1 cellular context compared by ENCODE assay signal in the genomic region with DNA sequence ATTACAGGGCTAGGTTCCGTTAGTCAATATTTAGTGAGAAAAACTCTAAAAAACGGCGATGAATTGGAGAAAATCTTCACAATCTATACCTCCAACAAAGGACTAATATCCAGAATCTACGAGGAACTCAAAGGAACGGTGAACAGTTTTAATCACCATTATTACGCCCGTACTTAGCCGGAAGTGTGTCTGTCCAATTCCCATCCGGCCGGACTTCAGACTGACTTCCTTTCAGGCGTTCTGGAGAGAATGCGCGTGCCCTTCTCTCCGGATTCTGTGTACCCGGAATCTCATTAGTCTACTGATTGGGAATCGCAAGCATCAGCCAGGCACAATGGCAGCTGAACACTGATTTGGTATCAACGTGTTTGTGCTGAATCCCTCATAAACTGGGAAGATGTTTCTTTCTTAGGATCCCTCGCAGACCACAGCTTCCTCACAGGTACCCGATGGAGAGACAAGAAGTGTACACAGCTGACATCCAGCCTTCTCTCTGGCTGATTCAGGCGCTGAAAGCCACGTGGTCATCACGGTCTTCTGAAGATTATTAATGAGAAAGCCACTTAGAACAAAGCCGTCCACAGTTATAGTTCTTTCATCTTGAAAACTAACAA.
TF ChIP-seq lines count a peak whose summit lies in the region.

No MANE protein-coding gene starts in this region.

TF ChIP-seq in K562, 482 proteins besides CTCF, POLR2A, EP300 and RAD21:
- TF ChIP-seq, protein P1, sequence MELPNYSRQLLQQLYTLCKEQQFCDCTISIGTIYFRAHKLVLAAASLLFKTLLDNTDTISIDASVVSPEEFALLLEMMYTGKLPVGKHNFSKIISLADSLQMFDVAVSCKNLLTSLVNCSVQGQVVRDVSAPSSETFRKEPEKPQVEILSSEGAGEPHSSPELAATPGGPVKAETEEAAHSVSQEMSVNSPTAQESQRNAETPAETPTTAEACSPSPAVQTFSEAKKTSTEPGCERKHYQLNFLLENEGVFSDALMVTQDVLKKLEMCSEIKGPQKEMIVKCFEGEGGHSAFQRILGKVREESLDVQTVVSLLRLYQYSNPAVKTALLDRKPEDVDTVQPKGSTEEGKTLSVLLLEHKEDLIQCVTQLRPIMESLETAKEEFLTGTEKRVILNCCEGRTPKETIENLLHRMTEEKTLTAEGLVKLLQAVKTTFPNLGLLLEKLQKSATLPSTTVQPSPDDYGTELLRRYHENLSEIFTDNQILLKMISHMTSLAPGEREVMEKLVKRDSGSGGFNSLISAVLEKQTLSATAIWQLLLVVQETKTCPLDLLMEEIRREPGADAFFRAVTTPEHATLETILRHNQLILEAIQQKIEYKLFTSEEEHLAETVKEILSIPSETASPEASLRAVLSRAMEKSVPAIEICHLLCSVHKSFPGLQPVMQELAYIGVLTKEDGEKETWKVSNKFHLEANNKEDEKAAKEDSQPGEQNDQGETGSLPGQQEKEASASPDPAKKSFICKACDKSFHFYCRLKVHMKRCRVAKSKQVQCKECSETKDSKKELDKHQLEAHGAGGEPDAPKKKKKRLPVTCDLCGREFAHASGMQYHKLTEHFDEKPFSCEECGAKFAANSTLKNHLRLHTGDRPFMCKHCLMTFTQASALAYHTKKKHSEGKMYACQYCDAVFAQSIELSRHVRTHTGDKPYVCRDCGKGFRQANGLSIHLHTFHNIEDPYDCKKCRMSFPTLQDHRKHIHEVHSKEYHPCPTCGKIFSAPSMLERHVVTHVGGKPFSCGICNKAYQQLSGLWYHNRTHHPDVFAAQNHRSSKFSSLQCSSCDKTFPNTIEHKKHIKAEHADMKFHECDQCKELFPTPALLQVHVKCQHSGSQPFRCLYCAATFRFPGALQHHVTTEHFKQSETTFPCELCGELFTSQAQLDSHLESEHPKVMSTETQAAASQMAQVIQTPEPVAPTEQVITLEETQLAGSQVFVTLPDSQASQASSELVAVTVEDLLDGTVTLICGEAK (IDR thresholded peaks at IDR 0.05) = peak; percentile 93
- TF ChIP-seq, protein P1 (CRISPR knock-in tag; IDR thresholded peaks at IDR 0.05) = no peak
- TF ChIP-seq, protein P2, sequence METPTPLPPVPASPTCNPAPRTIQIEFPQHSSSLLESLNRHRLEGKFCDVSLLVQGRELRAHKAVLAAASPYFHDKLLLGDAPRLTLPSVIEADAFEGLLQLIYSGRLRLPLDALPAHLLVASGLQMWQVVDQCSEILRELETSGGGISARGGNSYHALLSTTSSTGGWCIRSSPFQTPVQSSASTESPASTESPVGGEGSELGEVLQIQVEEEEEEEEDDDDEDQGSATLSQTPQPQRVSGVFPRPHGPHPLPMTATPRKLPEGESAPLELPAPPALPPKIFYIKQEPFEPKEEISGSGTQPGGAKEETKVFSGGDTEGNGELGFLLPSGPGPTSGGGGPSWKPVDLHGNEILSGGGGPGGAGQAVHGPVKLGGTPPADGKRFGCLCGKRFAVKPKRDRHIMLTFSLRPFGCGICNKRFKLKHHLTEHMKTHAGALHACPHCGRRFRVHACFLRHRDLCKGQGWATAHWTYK (CRISPR knock-in tag; IDR thresholded peaks at IDR 0.05) = no peak
- TF ChIP-seq ZEB2 (IDR thresholded peaks at IDR 0.05) (peak; percentile 51; the same call in 1 of the 2 replicates), GABPB1 (CRISPR knock-in tag; IDR thresholded peaks at IDR 0.05) (peak; percentile 83; the same call in 1 of the 2 replicates), HCFC1 (IDR thresholded peaks at IDR 0.05; ENCODE audit: low read depth, low read length) (peak; percentile 27; the same call in 1 of the 2 replicates), NCOA1 (IDR thresholded peaks at IDR 0.05; ENCODE audit: low read depth) (peak; percentile 62; the same call in 1 of the 2 replicates), GATAD2B (IDR thresholded peaks at IDR 0.05; ENCODE audit: borderline replicate concordance) (no peak), RBM17 (IDR thresholded peaks at IDR 0.05; ENCODE audit: borderline replicate concordance, low read depth, low read length) (no peak), SMAD2 (IDR thresholded peaks at IDR 0.05; ENCODE audit: low read depth, low read length) (no peak), DIDO1 (tag; IDR thresholded peaks at IDR 0.05; ENCODE audit: low read depth) (peak; percentile 92), TFAM (CRISPR knock-in tag; conservative IDR thresholded peaks at IDR 0.05) (no peak), EHMT2 (IDR thresholded peaks at IDR 0.05) (peak; percentile 44; the same call in 1 of the 2 replicates), CHD4 (IDR thresholded peaks at IDR 0.05; ENCODE audit: insufficient read depth, insufficient replicate concordance, low read depth, low read length, poor library complexity, severe bottlenecking) (no peak), TRIM24 (IDR thresholded peaks at IDR 0.05) (peak in 1 of 2 experiments; percentile 34; a peak in 1 of 4 replicates), GABPA (tag; conservative IDR thresholded peaks at IDR 0.05; ENCODE audit: low read depth) (peak; percentile 95)
- TF ChIP-seq, protein P3, sequence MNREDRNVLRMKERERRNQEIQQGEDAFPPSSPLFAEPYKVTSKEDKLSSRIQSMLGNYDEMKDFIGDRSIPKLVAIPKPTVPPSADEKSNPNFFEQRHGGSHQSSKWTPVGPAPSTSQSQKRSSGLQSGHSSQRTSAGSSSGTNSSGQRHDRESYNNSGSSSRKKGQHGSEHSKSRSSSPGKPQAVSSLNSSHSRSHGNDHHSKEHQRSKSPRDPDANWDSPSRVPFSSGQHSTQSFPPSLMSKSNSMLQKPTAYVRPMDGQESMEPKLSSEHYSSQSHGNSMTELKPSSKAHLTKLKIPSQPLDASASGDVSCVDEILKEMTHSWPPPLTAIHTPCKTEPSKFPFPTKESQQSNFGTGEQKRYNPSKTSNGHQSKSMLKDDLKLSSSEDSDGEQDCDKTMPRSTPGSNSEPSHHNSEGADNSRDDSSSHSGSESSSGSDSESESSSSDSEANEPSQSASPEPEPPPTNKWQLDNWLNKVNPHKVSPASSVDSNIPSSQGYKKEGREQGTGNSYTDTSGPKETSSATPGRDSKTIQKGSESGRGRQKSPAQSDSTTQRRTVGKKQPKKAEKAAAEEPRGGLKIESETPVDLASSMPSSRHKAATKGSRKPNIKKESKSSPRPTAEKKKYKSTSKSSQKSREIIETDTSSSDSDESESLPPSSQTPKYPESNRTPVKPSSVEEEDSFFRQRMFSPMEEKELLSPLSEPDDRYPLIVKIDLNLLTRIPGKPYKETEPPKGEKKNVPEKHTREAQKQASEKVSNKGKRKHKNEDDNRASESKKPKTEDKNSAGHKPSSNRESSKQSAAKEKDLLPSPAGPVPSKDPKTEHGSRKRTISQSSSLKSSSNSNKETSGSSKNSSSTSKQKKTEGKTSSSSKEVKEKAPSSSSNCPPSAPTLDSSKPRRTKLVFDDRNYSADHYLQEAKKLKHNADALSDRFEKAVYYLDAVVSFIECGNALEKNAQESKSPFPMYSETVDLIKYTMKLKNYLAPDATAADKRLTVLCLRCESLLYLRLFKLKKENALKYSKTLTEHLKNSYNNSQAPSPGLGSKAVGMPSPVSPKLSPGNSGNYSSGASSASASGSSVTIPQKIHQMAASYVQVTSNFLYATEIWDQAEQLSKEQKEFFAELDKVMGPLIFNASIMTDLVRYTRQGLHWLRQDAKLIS (CRISPR knock-in tag; IDR thresholded peaks at IDR 0.05) = no peak
- TF ChIP-seq, protein P4, sequence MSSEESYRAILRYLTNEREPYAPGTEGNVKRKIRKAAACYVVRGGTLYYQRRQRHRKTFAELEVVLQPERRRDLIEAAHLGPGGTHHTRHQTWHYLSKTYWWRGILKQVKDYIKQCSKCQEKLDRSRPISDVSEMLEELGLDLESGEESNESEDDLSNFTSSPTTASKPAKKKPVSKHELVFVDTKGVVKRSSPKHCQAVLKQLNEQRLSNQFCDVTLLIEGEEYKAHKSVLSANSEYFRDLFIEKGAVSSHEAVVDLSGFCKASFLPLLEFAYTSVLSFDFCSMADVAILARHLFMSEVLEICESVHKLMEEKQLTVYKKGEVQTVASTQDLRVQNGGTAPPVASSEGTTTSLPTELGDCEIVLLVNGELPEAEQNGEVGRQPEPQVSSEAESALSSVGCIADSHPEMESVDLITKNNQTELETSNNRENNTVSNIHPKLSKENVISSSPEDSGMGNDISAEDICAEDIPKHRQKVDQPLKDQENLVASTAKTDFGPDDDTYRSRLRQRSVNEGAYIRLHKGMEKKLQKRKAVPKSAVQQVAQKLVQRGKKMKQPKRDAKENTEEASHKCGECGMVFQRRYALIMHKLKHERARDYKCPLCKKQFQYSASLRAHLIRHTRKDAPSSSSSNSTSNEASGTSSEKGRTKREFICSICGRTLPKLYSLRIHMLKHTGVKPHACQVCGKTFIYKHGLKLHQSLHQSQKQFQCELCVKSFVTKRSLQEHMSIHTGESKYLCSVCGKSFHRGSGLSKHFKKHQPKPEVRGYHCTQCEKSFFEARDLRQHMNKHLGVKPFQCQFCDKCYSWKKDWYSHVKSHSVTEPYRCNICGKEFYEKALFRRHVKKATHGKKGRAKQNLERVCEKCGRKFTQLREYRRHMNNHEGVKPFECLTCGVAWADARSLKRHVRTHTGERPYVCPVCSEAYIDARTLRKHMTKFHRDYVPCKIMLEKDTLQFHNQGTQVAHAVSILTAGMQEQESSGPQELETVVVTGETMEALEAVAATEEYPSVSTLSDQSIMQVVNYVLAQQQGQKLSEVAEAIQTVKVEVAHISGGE (CRISPR knock-in tag; IDR thresholded peaks at IDR 0.05) = peak in 2 of 3 experiments; percentile 90 to 98; a peak in 4 of 6 replicates
- TF ChIP-seq, protein P5, sequence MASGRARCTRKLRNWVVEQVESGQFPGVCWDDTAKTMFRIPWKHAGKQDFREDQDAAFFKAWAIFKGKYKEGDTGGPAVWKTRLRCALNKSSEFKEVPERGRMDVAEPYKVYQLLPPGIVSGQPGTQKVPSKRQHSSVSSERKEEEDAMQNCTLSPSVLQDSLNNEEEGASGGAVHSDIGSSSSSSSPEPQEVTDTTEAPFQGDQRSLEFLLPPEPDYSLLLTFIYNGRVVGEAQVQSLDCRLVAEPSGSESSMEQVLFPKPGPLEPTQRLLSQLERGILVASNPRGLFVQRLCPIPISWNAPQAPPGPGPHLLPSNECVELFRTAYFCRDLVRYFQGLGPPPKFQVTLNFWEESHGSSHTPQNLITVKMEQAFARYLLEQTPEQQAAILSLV (tag; IDR thresholded peaks at IDR 0.05) = no peak
- TF ChIP-seq, protein P6, sequence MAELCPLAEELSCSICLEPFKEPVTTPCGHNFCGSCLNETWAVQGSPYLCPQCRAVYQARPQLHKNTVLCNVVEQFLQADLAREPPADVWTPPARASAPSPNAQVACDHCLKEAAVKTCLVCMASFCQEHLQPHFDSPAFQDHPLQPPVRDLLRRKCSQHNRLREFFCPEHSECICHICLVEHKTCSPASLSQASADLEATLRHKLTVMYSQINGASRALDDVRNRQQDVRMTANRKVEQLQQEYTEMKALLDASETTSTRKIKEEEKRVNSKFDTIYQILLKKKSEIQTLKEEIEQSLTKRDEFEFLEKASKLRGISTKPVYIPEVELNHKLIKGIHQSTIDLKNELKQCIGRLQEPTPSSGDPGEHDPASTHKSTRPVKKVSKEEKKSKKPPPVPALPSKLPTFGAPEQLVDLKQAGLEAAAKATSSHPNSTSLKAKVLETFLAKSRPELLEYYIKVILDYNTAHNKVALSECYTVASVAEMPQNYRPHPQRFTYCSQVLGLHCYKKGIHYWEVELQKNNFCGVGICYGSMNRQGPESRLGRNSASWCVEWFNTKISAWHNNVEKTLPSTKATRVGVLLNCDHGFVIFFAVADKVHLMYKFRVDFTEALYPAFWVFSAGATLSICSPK (IDR thresholded peaks at IDR 0.05; ENCODE audit: borderline replicate concordance) = no peak
- TF ChIP-seq, protein P7, sequence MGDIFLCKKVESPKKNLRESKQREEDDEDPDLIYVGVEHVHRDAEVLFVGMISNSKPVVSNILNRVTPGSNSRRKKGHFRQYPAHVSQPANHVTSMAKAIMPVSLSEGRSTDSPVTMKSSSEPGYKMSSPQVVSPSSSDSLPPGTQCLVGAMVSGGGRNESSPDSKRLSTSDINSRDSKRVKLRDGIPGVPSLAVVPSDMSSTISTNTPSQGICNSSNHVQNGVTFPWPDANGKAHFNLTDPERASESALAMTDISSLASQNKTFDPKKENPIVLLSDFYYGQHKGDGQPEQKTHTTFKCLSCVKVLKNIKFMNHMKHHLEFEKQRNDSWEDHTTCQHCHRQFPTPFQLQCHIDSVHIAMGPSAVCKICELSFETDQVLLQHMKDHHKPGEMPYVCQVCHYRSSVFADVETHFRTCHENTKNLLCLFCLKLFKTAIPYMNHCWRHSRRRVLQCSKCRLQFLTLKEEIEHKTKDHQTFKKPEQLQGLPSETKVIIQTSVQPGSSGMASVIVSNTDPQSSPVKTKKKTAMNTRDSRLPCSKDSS (IDR thresholded peaks at IDR 0.05; ENCODE audit: low read depth, partially characterized antibody) = no peak
